In the genomic region with DNA sequence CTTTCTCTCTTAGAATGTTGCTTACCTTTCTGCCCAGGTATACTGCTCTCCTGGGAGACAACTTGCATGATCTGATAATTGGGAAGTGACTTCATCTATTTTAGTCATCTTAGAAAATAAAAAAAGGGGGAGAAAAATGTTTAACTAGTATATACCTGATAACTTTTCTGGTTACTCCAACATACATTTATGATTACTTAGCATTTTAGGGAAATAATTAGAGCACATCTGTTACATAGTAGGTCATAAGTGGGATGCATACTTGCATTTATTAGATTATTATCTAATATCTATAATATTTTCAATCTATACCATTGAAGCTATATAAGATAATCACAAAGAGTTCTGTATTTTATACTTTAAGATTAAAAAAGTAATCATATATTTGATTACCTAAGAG, we compare ENCODE assay signal across 24 cellular contexts.
DNase-seq lines count a peak whose midpoint lies in the region; ATAC-seq, FAIRE-seq and TF ChIP-seq lines count a peak whose summit lies in the region.
"Had no signal": no experiment of that assay in that cellular context is flagged by ENCODE, and none has a peak within 500 bp of the region (broad histone marks: within the 10 kb centered on the region; RNA-seq: fewer than 3 reads in every experiment).

No MANE protein-coding gene starts in this region.

- no peak for TF ChIP-seq EP300 in HepG2 (IDR thresholded peaks at IDR 0.05; ENCODE audit: low read depth in 2 of 2, low read length in 2 of 2)
- TF ChIP-seq EP300 in HepG2 (CRISPR knock-in tag; IDR thresholded peaks at IDR 0.05; ENCODE audit: borderline replicate concordance): no peak

- CTCF ChIA-PET in HepG2 (lab: Yijun Ruan, JAX; ENCODE audit: low intra/inter-chr PET ratio, low total read pairs): no interaction called here

- H3K27me3 ChIP-seq in HepG2 (ENCODE audit: control insufficient read depth in 1 of 2, insufficient read depth in 2 of 2, low read length in 2 of 2): no peaks in the 10 kb centered on the region
- H3K27me3 ChIP-seq in right lobe of liver: no peaks in the 10 kb centered on the region
- H3K27me3 ChIP-seq: BE2C, BLaER1 had no signal

- intact Hi-C loops in HepG2 (cut with micrococcal nuclease; ENCODE audit: unreplicated experiment) (no loop called here), right lobe of liver (cut with DNase I) (no loop called here)

- ATAC-seq in HepG2: no peak
- ATAC-seq in right lobe of liver: no peak
- ATAC-seq: GM12878 had no signal

- H4K20me1 ChIP-seq in HepG2 (ENCODE audit: insufficient read depth, low read length): no peaks in the 10 kb centered on the region; the same call in 1 of the 2 replicates
- H4K20me1 ChIP-seq: BLaER1 had no signal

- no peak for TF ChIP-seq RAD21 in HepG2 (CRISPR knock-in tag; IDR thresholded peaks at IDR 0.05)

- no peaks in the 10 kb centered on the region for H3K79me2 ChIP-seq in HepG2 (ENCODE audit: insufficient read depth, low read length)

- no peak overlapping the region for H2AFZ ChIP-seq in HepG2 (ENCODE audit: low read length)

- TF ChIP-seq POLR2A in HepG2 (IDR thresholded peaks at IDR 0.05; ENCODE audit: insufficient read depth in 1 of 2, low read depth in 2 of 2, low read length in 2 of 2) (no peak), right lobe of liver (IDR thresholded peaks at IDR 0.05) (no peak)

- H3K36me3 ChIP-seq in HepG2 (replicated peaks in 1 of 2; ENCODE audit: control insufficient read depth in 1 of 2, insufficient read depth in 2 of 2, low read length in 2 of 2): no peaks in the 10 kb centered on the region
- no peaks in the 10 kb centered on the region for H3K36me3 ChIP-seq in right lobe of liver
- H3K36me3 ChIP-seq: BE2C, BLaER1 had no signal

- BruUV-seq in HepG2 (replicated peaks; lab: Mats Ljungman, UMichigan): no TSS peak

- H3K9me3 ChIP-seq in HepG2 (ENCODE audit: low read length) (peaks cover 62% of the 10 kb centered on the region), right lobe of liver (no peaks in the 10 kb centered on the region)
- H3K9me3 ChIP-seq: BE2C had no signal

- H3K4me3 ChIP-seq in HepG2 (replicated peaks in 1 of 3; ENCODE audit: insufficient read depth in 1 of 3, low read depth in 2 of 3, low read length in 3 of 3): no peak overlapping the region
- no peak overlapping the region for H3K4me3 ChIP-seq in right lobe of liver
- H3K4me3 ChIP-seq: BLaER1, GM12878 had no signal

- no peak overlapping the region for H3K9ac ChIP-seq in HepG2 (ENCODE audit: insufficient read depth, low read depth, low read length)
- H3K9ac ChIP-seq: BLaER1 had no signal

- no peak for FAIRE-seq in HepG2 (lab: Jason Lieb, UNC)
- FAIRE-seq: GM12878, GM12892, GM18507 had no signal

- in situ Hi-C loops in HepG2 (cut with HindIII; ENCODE audit: extremely low pct_ligation_motif_present, low pct_unique_long_range_greater_than_20kb): no loop called here

- H3K27ac ChIP-seq in HepG2 (ENCODE audit: extremely low read length, insufficient read depth, low read length): no peak overlapping the region
- H3K27ac ChIP-seq in right lobe of liver: no peak overlapping the region
- H3K27ac ChIP-seq: 22Rv1, BLaER1 had no signal

- TF ChIP-seq CTCF in HepG2 (CRISPR knock-in tag; IDR thresholded peaks at IDR 0.05) (no peak), right lobe of liver (IDR thresholded peaks at IDR 0.05) (no peak)

- H3K4me2 ChIP-seq in HepG2 (ENCODE audit: low read depth, low read length): no peak overlapping the region
- H3K4me2 ChIP-seq: BLaER1 had no signal

- POLR2A ChIA-PET in HepG2 (lab: Yijun Ruan, JAX): no interaction called here

- DNase-seq in HepG2 (ENCODE audit: low spot score) (no peak), right lobe of liver (no peak), NCI-H69 (lab: John Stamatoyannopoulos, UW) (peak; percentile 39), ureter (ENCODE audit: low spot score) (no peak), T-helper 2 cell (no peak)
- DNase-seq: ACHN; BE2C; C1 segment of cervical spinal cord; CD4-positive, alpha-beta memory T cell; CD4-positive, CD25-positive, alpha-beta regulatory T cell; CD8-positive, alpha-beta memory T cell; COR-L47; DMS 273 treated with DMSO at 0.1 percent for 48 hours; DMS153; DMS53; DMS79; DND-41; EL; GDM1 had no signal

- no peaks in the 10 kb centered on the region for H3K4me1 ChIP-seq in HepG2 (ENCODE audit: insufficient read depth, low read length)
- no peaks in the 10 kb centered on the region for H3K4me1 ChIP-seq in right lobe of liver
- H3K4me1 ChIP-seq: BE2C, BLaER1 had no signal

TF ChIP-seq in HepG2, 621 proteins besides CTCF, POLR2A, EP300 and RAD21:
- TF ChIP-seq MAFF (IDR thresholded peaks at IDR 0.05; ENCODE audit: low read depth, low read length): peak; percentile 65
- TF ChIP-seq RFX5 (IDR thresholded peaks at IDR 0.05; ENCODE audit: low read depth, low read length): no peak
- peak; percentile 64 to 72 for TF ChIP-seq MAFK (conservative IDR thresholded peaks at IDR 0.05 in 1 of 2, IDR thresholded peaks at IDR 0.05 in 1 of 2; ENCODE audit: low read length in 2 of 2)
- TF ChIP-seq, protein P1, sequence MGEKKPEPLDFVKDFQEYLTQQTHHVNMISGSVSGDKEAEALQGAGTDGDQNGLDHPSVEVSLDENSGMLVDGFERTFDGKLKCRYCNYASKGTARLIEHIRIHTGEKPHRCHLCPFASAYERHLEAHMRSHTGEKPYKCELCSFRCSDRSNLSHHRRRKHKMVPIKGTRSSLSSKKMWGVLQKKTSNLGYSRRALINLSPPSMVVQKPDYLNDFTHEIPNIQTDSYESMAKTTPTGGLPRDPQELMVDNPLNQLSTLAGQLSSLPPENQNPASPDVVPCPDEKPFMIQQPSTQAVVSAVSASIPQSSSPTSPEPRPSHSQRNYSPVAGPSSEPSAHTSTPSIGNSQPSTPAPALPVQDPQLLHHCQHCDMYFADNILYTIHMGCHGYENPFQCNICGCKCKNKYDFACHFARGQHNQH (CRISPR knock-in tag; IDR thresholded peaks at IDR 0.05): no peak
